In the genomic region with DNA sequence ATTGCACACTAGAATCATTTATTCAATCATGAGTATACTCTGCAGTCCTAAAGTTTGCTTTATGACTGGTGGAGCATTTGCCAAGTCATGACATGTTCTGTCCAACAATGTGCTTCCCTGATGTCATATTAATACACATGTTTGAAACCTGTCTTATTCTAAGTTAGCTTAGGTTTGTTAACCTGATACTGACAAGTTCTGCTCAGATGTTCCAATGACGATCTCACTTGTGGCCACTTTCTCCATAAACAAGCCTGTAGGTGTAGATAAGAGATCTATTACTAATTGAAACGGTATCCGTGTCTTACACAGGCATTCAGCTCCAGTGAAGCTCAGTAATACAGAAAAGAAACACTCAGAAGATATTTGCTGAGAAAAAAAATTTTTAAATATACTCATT, we compare ENCODE assay signal across 21 cellular contexts.
DNase-seq lines count a peak whose midpoint lies in the region; ATAC-seq, FAIRE-seq and TF ChIP-seq lines count a peak whose summit lies in the region.
"Had no signal": no experiment of that assay in that cellular context is flagged by ENCODE, and none has a peak within 500 bp of the region (broad histone marks: within the 10 kb centered on the region; RNA-seq: fewer than 3 reads in every experiment).

No MANE protein-coding gene starts in this region.

- H3K27me3 ChIP-seq in astrocyte (ENCODE audit: insufficient read depth, low read length): no peaks in the 10 kb centered on the region
- H3K27me3 ChIP-seq in foreskin keratinocyte: no peaks in the 10 kb centered on the region
- no peaks in the 10 kb centered on the region for H3K27me3 ChIP-seq in parathyroid adenoma (ENCODE audit: control insufficient read depth, insufficient read depth, low read length)
- H3K27me3 ChIP-seq: Peyer's patch had no signal

- H2AFZ ChIP-seq in astrocyte (ENCODE audit: low read depth, low read length) (no peak overlapping the region), parathyroid adenoma (no peak overlapping the region)

- TF ChIP-seq CTCF in astrocyte (IDR thresholded peaks at IDR 0.05; ENCODE audit: insufficient read depth, low read depth, low read length): no peak
- no peak for TF ChIP-seq CTCF in foreskin keratinocyte (conservative IDR thresholded peaks at IDR 0.05)
- no peak for TF ChIP-seq CTCF in parathyroid adenoma (IDR thresholded peaks at IDR 0.05)

- DNase-seq in HPDE6-E6E7 (ENCODE audit: extremely low spot score) (peak; percentile 5), astrocyte (ENCODE audit: low read depth) (peak; percentile 52), foreskin keratinocyte (peak; percentile 86 to 95), NCI-H1092 (lab: John Stamatoyannopoulos, UW) (no peak)
- DNase-seq: Caco-2; CD4-positive, alpha-beta T cell; GDM1; GOT3; KG1; NCI-H1436; NCI-H2029; NCI-H2171; NCI-H446 treated with DMSO at 0.1 percent for 48 hours; Peyer's patch; Right ventricle myocardium superior had no signal

- H3K36me3 ChIP-seq in astrocyte (ENCODE audit: insufficient read depth, low read length): no peaks in the 10 kb centered on the region
- H3K36me3 ChIP-seq in parathyroid adenoma (ENCODE audit: control insufficient read depth, insufficient read depth, low read length): no peaks in the 10 kb centered on the region
- H3K36me3 ChIP-seq: Peyer's patch had no signal

- H3K4me3 Mint-ChIP-seq in astrocyte (ENCODE audit: unreplicated experiment): no peak overlapping the region
- H3K4me3 Mint-ChIP-seq: CD4-positive, alpha-beta T cell had no signal

- no peak overlapping the region for H3K4me3 ChIP-seq in astrocyte (ENCODE audit: insufficient read depth, low read depth, low read length)
- no peak overlapping the region for H3K4me3 ChIP-seq in parathyroid adenoma (ENCODE audit: low read depth, low read length)
- H3K4me3 ChIP-seq: A549, Peyer's patch, SK-N-MC had no signal

- H3K4me1 ChIP-seq in astrocyte (ENCODE audit: insufficient read depth, low read length): no peaks in the 10 kb centered on the region
- peaks cover 22% of the 10 kb centered on the region for H3K4me1 ChIP-seq in foreskin keratinocyte
- H3K4me1 ChIP-seq in parathyroid adenoma: no peaks in the 10 kb centered on the region
- H3K4me1 ChIP-seq: A549, Caco-2, Peyer's patch had no signal

- H3K79me2 ChIP-seq in astrocyte (ENCODE audit: insufficient read depth, low read length) (no peaks in the 10 kb centered on the region), parathyroid adenoma (no peaks in the 10 kb centered on the region)

- no peaks in the 10 kb centered on the region for H3K36me3 Mint-ChIP-seq in astrocyte (ENCODE audit: low read depth, unreplicated experiment)

- H3K9ac ChIP-seq in astrocyte (ENCODE audit: low read length) (no peak overlapping the region), parathyroid adenoma (no peak overlapping the region)

- H3K4me1 Mint-ChIP-seq in astrocyte (ENCODE audit: low read depth, unreplicated experiment): peaks cover 19% of the 10 kb centered on the region

- H3K4me2 ChIP-seq in astrocyte (ENCODE audit: low read length) (no peak overlapping the region), parathyroid adenoma (ENCODE audit: low read length) (peak overlapping the region; percentile 14)
- H3K4me2 ChIP-seq: A549 had no signal

- H3K9me3 Mint-ChIP-seq in astrocyte (ENCODE audit: unreplicated experiment): peaks cover 5% of the 10 kb centered on the region

- ATAC-seq in foreskin keratinocyte (peak; percentile 90), HG02840 (IDR thresholded peaks at IDR 0.05; ENCODE audit: low FRiP score, unreplicated experiment) (no peak), GM18861 (IDR thresholded peaks at IDR 0.05; ENCODE audit: unreplicated experiment) (no peak)
- ATAC-seq: A549, HCT116 had no signal

- H3K27ac ChIP-seq in astrocyte (ENCODE audit: low read depth, low read length) (no peak overlapping the region), foreskin keratinocyte (peak overlapping the region; percentile 53), parathyroid adenoma (no peak overlapping the region)
- H3K27ac ChIP-seq: A549, Peyer's patch, SK-N-MC had no signal

- H3K27ac Mint-ChIP-seq in astrocyte (ENCODE audit: unreplicated experiment): no peak overlapping the region
- H3K27ac Mint-ChIP-seq: CD4-positive, alpha-beta T cell had no signal

- no peaks in the 10 kb centered on the region for H3K27me3 Mint-ChIP-seq in astrocyte (ENCODE audit: low read depth, unreplicated experiment)
- H3K27me3 Mint-ChIP-seq: CD4-positive, alpha-beta T cell had no signal

- no peaks in the 10 kb centered on the region for H4K20me1 ChIP-seq in astrocyte (ENCODE audit: insufficient read depth, low read length)

- no peak for FAIRE-seq in astrocyte (lab: Jason Lieb, UNC)
- FAIRE-seq: A549 had no signal

- H3K9me3 ChIP-seq in astrocyte (ENCODE audit: insufficient read depth, low read depth, low read length) (no peaks in the 10 kb centered on the region), parathyroid adenoma (ENCODE audit: control insufficient read depth, low read length) (no peaks in the 10 kb centered on the region)
- H3K9me3 ChIP-seq: A549, Caco-2, Peyer's patch had no signal
